33 cellular contexts compared by ENCODE assay signal in genomic region chr6:102641426-102641825, GRCh38.
"Had no signal": no experiment of that assay in that cellular context is flagged by ENCODE, and none has a peak within 500 bp of the region (broad histone marks: within the 10 kb centered on the region; RNA-seq: fewer than 3 reads in every experiment).

No MANE protein-coding gene starts in this region.

- H3K4me3 ChIP-seq: body of pancreas, breast epithelium, cardiac muscle cell had no signal

- H3K27me3 ChIP-seq: body of pancreas, brain microvascular endothelial cell, breast epithelium, cardiac muscle cell had no signal

- H3K36me3 ChIP-seq: brain microvascular endothelial cell, breast epithelium, cardiac muscle cell, WERI-Rb-1 had no signal

- H3K27ac ChIP-seq: body of pancreas, brain microvascular endothelial cell, breast epithelium, cardiac muscle cell, WERI-Rb-1 had no signal

- H3K4me1 ChIP-seq: body of pancreas, breast epithelium had no signal

- DNase-seq: activated CD4-positive, alpha-beta memory T cell treated with anti-CD3 and anti-CD28 coated beads, Interleukin-2, amount 10 ng/mL, durations not matched to agents 7 days and 5 days; activated CD4-positive, alpha-beta T cell treated with anti-CD3 and anti-CD28 coated beads for 1 hour; activated CD4-positive, alpha-beta T cell treated with anti-CD3 and anti-CD28 coated beads for 36 hours; activated CD4-positive, alpha-beta T cell treated with anti-CD3 and anti-CD28 coated beads for 48 hours; activated CD4-positive, alpha-beta T cell treated with anti-CD3 and anti-CD28 coated beads, Interleukin-2, amount 10 ng/mL, durations not matched to agents 7 days and 5 days; activated CD4-positive, alpha-beta T cell treated with anti-CD3 and anti-CD28 coated beads, Interleukin-2, amount 50 U/mL, for 48 hours; activated CD4-positive, CD25-positive, alpha-beta regulatory T cell; activated CD8-positive, alpha-beta memory T cell treated with anti-CD3 and anti-CD28 coated beads for 24 hours; activated CD8-positive, alpha-beta memory T cell treated with anti-CD3 and anti-CD28 coated beads, Interleukin-2, amount 10 ng/mL, durations not matched to agents 7 days and 5 days; activated CD8-positive, alpha-beta memory T cell treated with anti-CD3 and anti-CD28 coated beads, Interleukin-2, amount 50 U/mL, for 48 hours; activated CD8-positive, alpha-beta T cell treated with anti-CD3 and anti-CD28 coated beads, Interleukin-2, amount 10 ng/mL, durations not matched to agents 7 days and 5 days; activated effector memory CD4-positive, alpha-beta T cell treated with Interleukin-2 at 50 U/mL for 16 hours; activated gamma-delta T cell; activated naive CD4-positive, alpha-beta T cell treated with anti-CD3 and anti-CD28 coated beads, Interleukin-2, amount 10 ng/mL, durations not matched to agents 7 days and 5 days; activated naive CD4-positive, alpha-beta T cell treated with Interleukin-2 at 50 U/mL for 16 hours; activated naive CD8-positive, alpha-beta T cell treated with anti-CD3 and anti-CD28 coated beads, Interleukin-2, amount 10 ng/mL, durations not matched to agents 7 days and 5 days; activated naive CD8-positive, alpha-beta T cell treated with anti-CD3 and anti-CD28 coated beads, Interleukin-2, amount 50 U/mL, for 24 hours; activated T-cell treated with anti-CD3 and anti-CD28 coated beads, Interleukin-2, amount 50 U/mL, for 24 hours; activated T-cell treated with anti-CD3 and anti-CD28 coated beads, Interleukin-2, amount 50 U/mL, for 48 hours; amniotic stem cell; aorta; body of pancreas; brain microvascular endothelial cell; caudate nucleus; cerebellar nuclear complex; T-helper 1 cell; T-helper 2 cell; T-helper 9 cell; WERI-Rb-1 had no signal

- H3K9me3 ChIP-seq: body of pancreas had no signal

- ATAC-seq: activated CD4-positive, alpha-beta T cell treated with anti-CD3 and anti-CD28 coated beads for 36 hours; activated CD4-positive, CD25-positive, alpha-beta regulatory T cell treated with anti-CD3 and anti-CD28 coated beads, Interleukin-2, amount 50 U/mL, for 24 hours; activated CD8-positive, alpha-beta memory T cell treated with anti-CD3 and anti-CD28 coated beads, Interleukin-2, amount 10 ng/mL, durations not matched to agents 7 days and 5 days; activated CD8-positive, alpha-beta T cell treated with anti-CD3 and anti-CD28 coated beads, Interleukin-2, amount 10 ng/mL, durations not matched to agents 7 days and 5 days; activated naive CD8-positive, alpha-beta T cell treated with anti-CD3 and anti-CD28 coated beads, Interleukin-2, amount 50 U/mL, for 24 hours; body of pancreas; WTC11 had no signal
